22 cellular contexts compared by ENCODE assay signal in the genomic region with DNA sequence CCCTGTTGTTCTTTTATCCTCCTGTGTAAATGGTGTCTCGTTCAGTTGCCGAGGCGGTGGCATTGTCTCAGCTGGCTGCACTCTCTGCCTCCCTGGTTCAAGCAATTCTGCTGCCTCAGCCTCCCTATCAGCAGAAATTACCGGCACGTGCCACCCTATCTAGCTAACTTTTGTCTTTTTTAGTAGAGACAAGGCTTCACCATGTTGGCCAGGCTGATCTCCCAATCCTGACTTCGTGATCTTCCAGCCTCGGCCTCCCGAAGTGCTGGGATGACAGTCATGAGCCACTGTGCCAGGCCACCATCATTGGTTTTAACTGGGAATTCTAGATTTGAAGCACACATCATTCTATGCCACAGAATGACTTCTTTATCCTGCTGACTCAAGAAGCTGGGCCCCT.
A peak's percentile ranks its signal among the peaks of the same experiment; 100 is the strongest.
DNase-seq lines count a peak whose midpoint lies in the region; ATAC-seq and TF ChIP-seq lines count a peak whose summit lies in the region.
"Had no signal": no experiment of that assay in that cellular context is flagged by ENCODE, and none has a peak within 500 bp of the region (broad histone marks: within the 10 kb centered on the region; RNA-seq: fewer than 3 reads in every experiment).

No MANE protein-coding gene starts in this region.

- no peaks in the 10 kb centered on the region for H3K36me3 Mint-ChIP-seq in central memory CD8-positive, alpha-beta T cell (ENCODE audit: insufficient read depth)
- H3K36me3 Mint-ChIP-seq: CD4-positive, CD25-positive, alpha-beta regulatory T cell; CD8-positive, alpha-beta memory T cell had no signal

- no peaks in the 10 kb centered on the region for H3K9me3 Mint-ChIP-seq in central memory CD8-positive, alpha-beta T cell
- H3K9me3 Mint-ChIP-seq: IgD-negative memory B cell had no signal

- no TSS peak for BruUV-seq in PC-3 (replicated peaks; lab: Mats Ljungman, UMichigan)

- CTCF ChIA-PET in PC-3 (lab: Charles Lee), result interaction anchor here (0.8 kb wide), 1 partner anchor 175 kb away, joined by 3 read pairs; a partner anchor contains a TSS

- no peaks in the 10 kb centered on the region for H3K27me3 ChIP-seq in HUES48 (ENCODE audit: control insufficient read depth, insufficient read depth, low read length)
- no peaks in the 10 kb centered on the region for H3K27me3 ChIP-seq in PC-3 (ENCODE audit: low read length)
- peaks cover 0 to 16% (median 0%) of the 10 kb centered on the region in 3 donors for H3K27me3 ChIP-seq in stomach

- no peaks in the 10 kb centered on the region for H3K36me3 ChIP-seq in HUES48 (ENCODE audit: control insufficient read depth, insufficient read depth, low read length)
- no peaks in the 10 kb centered on the region for H3K36me3 ChIP-seq in PC-3 (ENCODE audit: low read depth, low read length)
- H3K36me3 ChIP-seq in stomach, result no peaks in the 10 kb centered on the region
- H3K36me3 ChIP-seq: BE2C had no signal

- DNase-seq in PC-3 (peak; percentile 21), ureter (ENCODE audit: low spot score) (peak; percentile 29), stomach (no peak), amygdala (lab: John Stamatoyannopoulos, UW) (no peak)
- DNase-seq in central memory CD8-positive, alpha-beta T cell (ENCODE audit: low spot score in 2 of 2), result no peak
- DNase-seq in activated effector memory CD4-positive, alpha-beta T cell treated with Interleukin-2 at 50 U/mL for 16 hours, result no peak
- DNase-seq: ACHN; BE2C; C1 segment of cervical spinal cord; CD4-positive, CD25-positive, alpha-beta regulatory T cell; CD8-positive, alpha-beta memory T cell; COR-L47; DMS 273 treated with DMSO at 0.1 percent for 48 hours; DMS53; DND-41; GDM1; HCEC 1CT had no signal

- TF ChIP-seq POLR2A in stomach (IDR thresholded peaks at IDR 0.05), result no peak

- no peaks in the 10 kb centered on the region for H3K9me2 ChIP-seq in PC-3 (replicated peaks; ENCODE audit: low read length)

- H3K9ac ChIP-seq in HUES48 (ENCODE audit: low read depth, low read length), result no peak overlapping the region
- no peak overlapping the region for H3K9ac ChIP-seq in PC-3 (ENCODE audit: low read length)

- no peak overlapping the region for H2AFZ ChIP-seq in PC-3 (ENCODE audit: low read length)
- H2AFZ ChIP-seq: GM23338 had no signal

- TF ChIP-seq CTCF in PC-3 (conservative IDR thresholded peaks at IDR 0.05; ENCODE audit: low read depth, low read length) (no peak), stomach (IDR thresholded peaks at IDR 0.05) (no peak)

- H3K27ac ChIP-seq in HUES48 (ENCODE audit: low read depth, low read length) (no peak overlapping the region), PC-3 (ENCODE audit: low read length) (no peak overlapping the region), stomach (no peak overlapping the region)

- no peaks in the 10 kb centered on the region for H3K4me1 ChIP-seq in HUES48 (ENCODE audit: control insufficient read depth, insufficient read depth, low read length)
- H3K4me1 ChIP-seq in PC-3 (ENCODE audit: insufficient read depth, low read length), result peaks cover 12% of the 10 kb centered on the region
- peaks cover 4 to 18% (median 13%) of the 10 kb centered on the region in 4 donors for H3K4me1 ChIP-seq in stomach
- H3K4me1 ChIP-seq: BE2C had no signal

- ATAC-seq in PC-3 (no peak), GM19351 (IDR thresholded peaks at IDR 0.05; ENCODE audit: unreplicated experiment) (no peak)
- ATAC-seq in central memory CD8-positive, alpha-beta T cell (replicated peaks; ENCODE audit: extremely low read depth, poor library complexity, severe bottlenecking), result no peak
- ATAC-seq: GM23338, HepG2 had no signal

- intact Hi-C loops in PC-3 (cut with micrococcal nuclease) (loop anchor here (5.0 kb wide), 2 partner anchors 76 to 141 kb away; no protein-coding TSS in a partner anchor), stomach (cut with DNase I; ENCODE audit: low total_unique reads) (loop anchor here (10.0 kb wide), 1 partner anchor 466 kb away; no protein-coding TSS in a partner anchor)

- peaks cover 10% of the 10 kb centered on the region for H3K27me3 Mint-ChIP-seq in central memory CD8-positive, alpha-beta T cell
- H3K27me3 Mint-ChIP-seq: CD4-positive, CD25-positive, alpha-beta regulatory T cell had no signal

- H3K4me3 ChIP-seq in HUES48 (ENCODE audit: low read depth, low read length) (peak overlapping the region; percentile 26; the same call in 1 of the 2 replicates), PC-3 (ENCODE audit: low read length) (no peak overlapping the region), stomach (no peak overlapping the region)
- H3K4me3 ChIP-seq: GM23338 had no signal

- H3F3A ChIP-seq in PC-3 (ENCODE audit: low read length, unreplicated experiment), result no peaks in the 10 kb centered on the region

- WGBS in stomach, 5 donors, result 88 to 91% (median 88%) methylated on average over 8 of the region's 8 CpGs

- H3K4me2 ChIP-seq in PC-3 (ENCODE audit: low read length), result no peak overlapping the region
- H3K4me2 ChIP-seq: GM23338 had no signal

- H3K27ac Mint-ChIP-seq in central memory CD8-positive, alpha-beta T cell (ENCODE audit: low read depth), result peak overlapping the region; percentile 26
- H3K27ac Mint-ChIP-seq: CD4-positive, CD25-positive, alpha-beta regulatory T cell; CD8-positive, alpha-beta memory T cell; GM23338; IgD-negative memory B cell had no signal

- H3K9me3 ChIP-seq in HUES48 (ENCODE audit: control insufficient read depth, insufficient read depth, low read length) (peaks cover 71% of the 10 kb centered on the region), PC-3 (ENCODE audit: low read length) (no peaks in the 10 kb centered on the region), stomach (peaks cover 0 to 8% (median 2%) of the 10 kb centered on the region in 4 donors)
- H3K9me3 ChIP-seq: BE2C had no signal

- POLR2A ChIA-PET in PC-3 (lab: Charles Lee; ENCODE audit: unreplicated experiment), result no interaction called here

- H3K79me2 ChIP-seq in PC-3 (ENCODE audit: low read length), result no peaks in the 10 kb centered on the region

- H3K4me1 Mint-ChIP-seq in central memory CD8-positive, alpha-beta T cell, result peaks cover 5% of the 10 kb centered on the region
- H3K4me1 Mint-ChIP-seq: GM23338 had no signal

- no peak for TF ChIP-seq EP300 in stomach (IDR thresholded peaks at IDR 0.05)

- H4K20me1 ChIP-seq in PC-3 (ENCODE audit: low read length), result no peaks in the 10 kb centered on the region

- no peak overlapping the region for H3K4me3 Mint-ChIP-seq in central memory CD8-positive, alpha-beta T cell
- H3K4me3 Mint-ChIP-seq: CD4-positive, CD25-positive, alpha-beta regulatory T cell; CD8-positive, alpha-beta memory T cell; GM23338 had no signal

Comparison
In these comparisons a context has a peak if more than half of its experiments do, and no peak if none do; other contexts are left out.
1. DNase-seq: peak in PC-3 (single experiment) and ureter (single experiment); none in central memory CD8-positive, alpha-beta T cell (0 of 2), stomach (single experiment), amygdala (0 of 56) and activated effector memory CD4-positive, alpha-beta T cell treated with Interleukin-2 at 50 U/mL for 16 hours (single experiment).